Comparison of ENCODE assay signal across 20 cellular contexts in genomic region chr7:121879544-121879943, GRCh38. TPM values are rescaled to one million over a fixed set of nuclear protein-coding genes. Genes with fewer than 3 reads are reported as not detected.
DNase-seq lines count a peak whose midpoint lies in the region; ATAC-seq, FAIRE-seq and TF ChIP-seq lines count a peak whose summit lies in the region.
"Had no signal": no experiment of that assay in that cellular context is flagged by ENCODE, and none has a peak within 500 bp of the region (broad histone marks: within the 10 kb centered on the region; RNA-seq: fewer than 3 reads in every experiment).

No MANE protein-coding gene starts in this region.

- peak overlapping the region in 4 of 5 experiments; percentile 73 to 80 (median 75) for H3K4me3 Mint-ChIP-seq in brain
- H3K4me3 Mint-ChIP-seq: CD14-positive monocyte; CD4-positive, alpha-beta memory T cell had no signal

- FAIRE-seq in HepG2 (lab: Jason Lieb, UNC): no peak
- FAIRE-seq in kidney (lab: Jason Lieb, UNC): no peak
- FAIRE-seq: A549, G401.6, GM12891 had no signal

- H3K4me1 Mint-ChIP-seq in brain: peaks cover 77% of the 10 kb centered on the region
- H3K4me1 Mint-ChIP-seq: CD14-positive monocyte; CD4-positive, alpha-beta memory T cell had no signal

- ATAC-seq in HepG2: no peak
- ATAC-seq in right lobe of liver: no peak
- ATAC-seq: A549 had no signal

- H4K20me1 ChIP-seq in HepG2 (ENCODE audit: insufficient read depth, low read length): no peaks in the 10 kb centered on the region
- H4K20me1 ChIP-seq: BLaER1 had no signal

- no peak overlapping the region for H2AFZ ChIP-seq in HepG2 (ENCODE audit: low read length)

- TF ChIP-seq EP300 in HepG2 (IDR thresholded peaks at IDR 0.05; ENCODE audit: low read depth in 2 of 2, low read length in 2 of 2) (no peak), HepG2 (CRISPR knock-in tag; IDR thresholded peaks at IDR 0.05; ENCODE audit: borderline replicate concordance) (no peak)

- no peaks in the 10 kb centered on the region for H3K9me3 ChIP-seq in HepG2 (ENCODE audit: low read length)
- no peaks in the 10 kb centered on the region for H3K9me3 ChIP-seq in right lobe of liver
- H3K9me3 ChIP-seq in iPS-20b (ENCODE audit: insufficient read depth, low read depth, low read length): no peaks in the 10 kb centered on the region
- no peaks in the 10 kb centered on the region for H3K9me3 ChIP-seq in kidney (ENCODE audit: control insufficient read depth in 1 of 2, low read length in 2 of 2)
- H3K9me3 ChIP-seq: A549, BLaER1, HAP-1 had no signal

- WGBS in HepG2 (ENCODE audit: low lambda C conversion rate): 0% methylated on average over 1 of the region's 1 CpG
- WGBS in right lobe of liver (ENCODE audit: insufficient coverage, low coverage, low lambda C conversion rate, missing lambda C conversion rate): 6% methylated on average over 1 of the region's 1 CpG

- H3K27me3 ChIP-seq in HepG2 (ENCODE audit: control insufficient read depth in 1 of 2, insufficient read depth in 2 of 2, low read length in 2 of 2): peaks cover 0 to 14% of the 10 kb centered on the region in 2 experiments; a peak in 1 of 5 replicates
- no peaks in the 10 kb centered on the region for H3K27me3 ChIP-seq in right lobe of liver
- no peaks in the 10 kb centered on the region for H3K27me3 ChIP-seq in iPS-20b (ENCODE audit: insufficient read depth, low read length)

- in situ Hi-C loops in HepG2 (cut with HindIII; ENCODE audit: extremely low pct_ligation_motif_present, low pct_unique_long_range_greater_than_20kb): no loop called here

- TF ChIP-seq RAD21 in HepG2 (CRISPR knock-in tag; IDR thresholded peaks at IDR 0.05): no peak

- peaks cover 0 to 13% (median 5%) of the 10 kb centered on the region in 5 experiments for H3K9me3 Mint-ChIP-seq in brain

- no peak overlapping the region for H3K4me2 ChIP-seq in HepG2 (ENCODE audit: low read depth, low read length)
- H3K4me2 ChIP-seq: A549, BLaER1 had no signal

- no peaks in the 10 kb centered on the region for H3K36me3 ChIP-seq in HepG2 (replicated peaks in 1 of 2; ENCODE audit: control insufficient read depth in 1 of 2, insufficient read depth in 2 of 2, low read length in 2 of 2)
- no peaks in the 10 kb centered on the region for H3K36me3 ChIP-seq in right lobe of liver
- peaks cover 15% of the 10 kb centered on the region; the same call in 1 of the 2 replicates for H3K36me3 ChIP-seq in iPS-20b (ENCODE audit: insufficient read depth, low read depth, low read length)
- H3K36me3 ChIP-seq in kidney (ENCODE audit: control insufficient read depth in 1 of 2, insufficient read depth in 2 of 2, low read length in 2 of 2): no peaks in the 10 kb centered on the region
- H3K36me3 ChIP-seq: BLaER1, HAP-1 had no signal

- CTCF ChIA-PET in HepG2 (lab: Yijun Ruan, JAX; ENCODE audit: low intra/inter-chr PET ratio, low total read pairs): no interaction called here

- no TSS peak for BruUV-seq in HepG2 (replicated peaks; lab: Mats Ljungman, UMichigan)

- POLR2A ChIA-PET in HepG2 (lab: Yijun Ruan, JAX): no interaction called here

- H3K4me1 ChIP-seq in HepG2 (ENCODE audit: insufficient read depth, low read length) (0 out of 2 replicates have a peak, but pooled peaks cover under 1% of the 10 kb centered on the region), right lobe of liver (no peaks in the 10 kb centered on the region), iPS-20b (ENCODE audit: insufficient read depth, low read length) (peaks cover 49% of the 10 kb centered on the region), kidney (ENCODE audit: control insufficient read depth in 1 of 2, insufficient read depth in 1 of 2, low read depth in 1 of 2, low read length in 2 of 2) (no peaks in the 10 kb centered on the region)
- H3K4me1 ChIP-seq: A549, BLaER1, HAP-1 had no signal

- peaks cover 15% of the 10 kb centered on the region for H3K36me3 Mint-ChIP-seq in brain
- H3K36me3 Mint-ChIP-seq: CD14-positive monocyte; CD4-positive, alpha-beta memory T cell had no signal

- DNase-seq in HepG2 (ENCODE audit: low spot score) (no peak), right lobe of liver (no peak), kidney (no peak), caudate nucleus (lab: John Stamatoyannopoulos, UW) (no peak), DMS79 (lab: John Stamatoyannopoulos, UW) (no peak)
- DNase-seq: AML-193; Calu3; CD4-positive, alpha-beta memory T cell; DMS53; GOT3 had no signal

- peak overlapping the region in 4 of 5 experiments; percentile 79 to 94 (median 85) for H3K27ac Mint-ChIP-seq in brain
- H3K27ac Mint-ChIP-seq: CD14-positive monocyte; CD4-positive, alpha-beta memory T cell had no signal

- no peaks in the 10 kb centered on the region for H3K79me2 ChIP-seq in HepG2 (ENCODE audit: insufficient read depth, low read length)

- H3K9ac ChIP-seq in HepG2 (ENCODE audit: insufficient read depth, low read depth, low read length) (no peak overlapping the region), iPS-20b (ENCODE audit: low read depth, low read length) (peak overlapping the region; percentile 27; the same call in 1 of the 2 replicates), kidney (ENCODE audit: low read length in 2 of 2) (no peak overlapping the region)
- H3K9ac ChIP-seq: BLaER1 had no signal

- no peak for TF ChIP-seq CTCF in HepG2 (CRISPR knock-in tag; IDR thresholded peaks at IDR 0.05)
- no peak for TF ChIP-seq CTCF in right lobe of liver (IDR thresholded peaks at IDR 0.05)
- no peak for TF ChIP-seq CTCF in brain (conservative IDR thresholded peaks at IDR 0.05)
- TF ChIP-seq CTCF in kidney (IDR thresholded peaks at IDR 0.05; ENCODE audit: borderline replicate concordance, extremely low read depth, insufficient read depth): no peak

- H3K27me3 Mint-ChIP-seq in brain: peaks cover 4% of the 10 kb centered on the region

- intact Hi-C loops in HepG2 (cut with micrococcal nuclease; ENCODE audit: unreplicated experiment): no loop called here
- intact Hi-C loops in right lobe of liver (cut with DNase I): no loop called here
- intact Hi-C loops in kidney (cut with DNase I): no loop called here

- H3K4me3 ChIP-seq in HepG2 (replicated peaks in 1 of 3; ENCODE audit: insufficient read depth in 1 of 3, low read depth in 2 of 3, low read length in 3 of 3) (no peak overlapping the region), right lobe of liver (no peak overlapping the region), iPS-20b (ENCODE audit: low read length) (no peak overlapping the region; the same call in 1 of the 2 replicates), kidney (ENCODE audit: low read length in 2 of 2) (no peak overlapping the region)
- H3K4me3 ChIP-seq: A549, BLaER1, HAP-1 had no signal

- TF ChIP-seq POLR2A in HepG2 (IDR thresholded peaks at IDR 0.05; ENCODE audit: insufficient read depth in 1 of 2, low read depth in 2 of 2, low read length in 2 of 2) (no peak), right lobe of liver (IDR thresholded peaks at IDR 0.05) (no peak)

- H3K27ac ChIP-seq in HepG2 (ENCODE audit: extremely low read length, insufficient read depth, low read length) (no peak overlapping the region), right lobe of liver (no peak overlapping the region), iPS-20b (ENCODE audit: low read length) (no peak overlapping the region), kidney (ENCODE audit: low read depth in 2 of 2, low read length in 2 of 2) (no peak overlapping the region), caudate nucleus (ENCODE audit: low read depth, low read length) (no peak overlapping the region)
- H3K27ac ChIP-seq: 22Rv1, A549, BLaER1 had no signal

TF ChIP-seq in HepG2, 621 proteins besides CTCF, POLR2A, EP300 and RAD21:
- TF ChIP-seq RORA (CRISPR knock-in tag; IDR thresholded peaks at IDR 0.05) (no peak), CERS6 (CRISPR knock-in tag; IDR thresholded peaks at IDR 0.05) (no peak), HNRNPK (IDR thresholded peaks at IDR 0.05; ENCODE audit: low read depth, low read length, poor library complexity, severe bottlenecking) (peak; percentile 76)

RNA-seq across cellular contexts. Expression of gene PTPRZ1, which starts 6.6 kb away (rescaled TPM):
- total RNA-seq in HepG2 (2016; rRNA removed; fragmentation: Illumina TruSeq; extraction: Trizol) (not detected in 2 replicates), right lobe of liver (under 1 TPM in 2 of 6 experiments, not detected in 4; 0.29 to 0.47 TPM), kidney (0.98 TPM)
- not detected in 2 replicates for total RNA-seq in HepG2 (2016; cell fraction: cytosol; rRNA removed; fragmentation: Illumina TruSeq; extraction: Trizol; ENCODE audit: low read depth)
- not detected in 2 replicates for total RNA-seq in HepG2 (2016; cell fraction: insoluble cytoplasmic fraction; rRNA removed; fragmentation: Illumina TruSeq; extraction: Trizol)
- total RNA-seq in HepG2 (2016; cell fraction: membrane; rRNA removed; fragmentation: Illumina TruSeq; extraction: Trizol): not detected in 2 replicates
- total RNA-seq in HepG2 (2016; cell fraction: nucleus; rRNA removed; fragmentation: Illumina TruSeq; extraction: Trizol): not detected in 2 replicates
- polyA plus RNA-seq in HepG2 (2011; rRNA removed) (0.07 TPM in 1 of 2 replicates, not detected in the other), brain (ENCODE audit: insufficient read depth, low read depth, low replicate concordance) (26.3 TPM), kidney (ENCODE audit: insufficient read depth, low read depth, low replicate concordance) (0.17 TPM)
- polyA plus RNA-seq in HepG2 (2011; cell fraction: cytosol; rRNA removed): under 0.01 and 0.01 TPM in 2 replicates
- polyA plus RNA-seq in HepG2 (2011; cell fraction: nucleus; rRNA removed): 0.05 TPM in 1 of 2 replicates, not detected in the other
- not detected in 2 replicates for polyA plus RNA-seq in HepG2 (2012)
- not detected in 2 replicates for polyA plus RNA-seq in HepG2 (2016; cell fraction: cytosol; fragmentation: Illumina TruSeq; extraction: Trizol; ENCODE audit: low read depth)
- not detected in 2 replicates for polyA plus RNA-seq in HepG2 (2016; cell fraction: insoluble cytoplasmic fraction; fragmentation: Illumina TruSeq; extraction: Trizol; ENCODE audit: low read depth)
- not detected in 2 replicates for polyA plus RNA-seq in HepG2 (2016; cell fraction: membrane; fragmentation: Illumina TruSeq; extraction: Trizol; ENCODE audit: low read depth)
- polyA plus RNA-seq in HepG2 (2016; cell fraction: nucleus; fragmentation: Illumina TruSeq; extraction: Trizol; ENCODE audit: insufficient read depth, low read depth): not detected in 2 replicates
- polyA minus RNA-seq in HepG2 (2011; rRNA and poly(A)+ RNA removed; ENCODE audit: low replicate concordance): 0.91 TPM in 1 of 2 replicates, not detected in the other
- polyA minus RNA-seq in HepG2 (2011; cell fraction: cytosol; rRNA and poly(A)+ RNA removed): not detected in 2 replicates
- polyA minus RNA-seq in HepG2 (2011; cell fraction: nucleus; rRNA and poly(A)+ RNA removed): 0.52 TPM in 1 of 2 replicates, not detected in the other
- total RNA-seq: CD4-positive, alpha-beta memory T cell; HT-29 had no signal
- polyA plus RNA-seq: A549; CD14-positive monocyte; CD4-positive, alpha-beta memory T cell had no signal
